1 cellular context compared by ENCODE assay signal in the genomic region with DNA sequence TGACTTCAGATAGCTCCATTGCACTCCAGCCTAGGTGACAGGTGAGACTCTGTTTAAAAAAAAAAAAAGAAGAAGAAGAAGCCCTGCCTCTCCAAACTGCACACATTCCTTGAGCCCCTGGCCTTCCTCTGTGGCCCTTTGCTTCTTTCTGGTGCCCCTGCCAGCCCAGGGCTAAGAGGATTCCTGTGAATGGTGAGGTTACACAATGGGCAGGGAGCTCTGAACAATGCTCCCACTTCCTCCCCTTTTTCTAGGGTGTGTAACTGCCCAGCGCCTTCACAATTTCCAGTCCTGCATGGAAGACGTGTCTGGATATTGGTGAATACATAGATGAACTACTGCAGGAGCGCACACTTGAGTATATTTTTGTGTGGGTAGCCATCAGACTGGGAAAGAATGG.
TF ChIP-seq lines count a peak whose summit lies in the region.

No MANE protein-coding gene starts in this region.

TF ChIP-seq in IMR-90, 13 proteins besides CTCF, POLR2A, EP300 and RAD21:
- TF ChIP-seq CHD1 (IDR thresholded peaks at IDR 0.05; ENCODE audit: low read depth, low read length) (no peak), MAZ (IDR thresholded peaks at IDR 0.05; ENCODE audit: borderline replicate concordance, low read depth, low read length) (no peak), RCOR1 (IDR thresholded peaks at IDR 0.05; ENCODE audit: insufficient replicate concordance, low read length) (no peak), BHLHE40 (IDR thresholded peaks at IDR 0.05; ENCODE audit: low read depth, low read length) (no peak), SMC3 (IDR thresholded peaks at IDR 0.05; ENCODE audit: low read depth, low read length) (no peak), ELK1 (IDR thresholded peaks at IDR 0.05; ENCODE audit: borderline replicate concordance, low read depth, low read length) (no peak), RFX5 (IDR thresholded peaks at IDR 0.05; ENCODE audit: low read depth, low read length) (no peak), MXI1 (IDR thresholded peaks at IDR 0.05; ENCODE audit: borderline replicate concordance, low read depth, low read length) (no peak)
TF ChIP-seq in IMR-90: peak in this region for 0.
